Comparison of ENCODE assay signal across 14 cellular contexts in genomic region chr11:94780432-94780831, GRCh38. TPM values are rescaled to one million over a fixed set of nuclear protein-coding genes. Genes with fewer than 3 reads are reported as not detected.
DNase-seq lines count a peak whose midpoint lies in the region; ATAC-seq, FAIRE-seq and TF ChIP-seq lines count a peak whose summit lies in the region.
"Had no signal": no experiment of that assay in that cellular context is flagged by ENCODE, and none has a peak within 500 bp of the region (broad histone marks: within the 10 kb centered on the region; RNA-seq: fewer than 3 reads in every experiment).

No MANE protein-coding gene starts in this region.

- H3K27me3 ChIP-seq in keratinocyte (ENCODE audit: control insufficient read depth, extremely low read depth, insufficient read depth, low read length) (no peaks in the 10 kb centered on the region), thoracic aorta (replicated peaks; ENCODE audit: insufficient read depth) (no peaks in the 10 kb centered on the region)

- H3K27me3 Mint-ChIP-seq in activated naive CD4-positive, alpha-beta T cell treated with anti-CD3 and anti-CD28 coated beads, Interleukin-2, amount 50 U/mL, for 24 hours, result peaks cover 8% of the 10 kb centered on the region
- H3K27me3 Mint-ChIP-seq in activated CD8-positive, alpha-beta T cell treated with anti-CD3 and anti-CD28 coated beads for 36 hours, result peaks cover 3% of the 10 kb centered on the region
- peaks cover 3% of the 10 kb centered on the region for H3K27me3 Mint-ChIP-seq in activated T-helper 1 cell treated with anti-CD3 and anti-CD28 coated beads, Interleukin-12 subunit alpha, Interleukin-12 subunit beta, Interleukin-2, Interleukin-4 antibody, amounts not matched to agents 30 ng/mL and 10 ng/mL and 1 ng/mL, durations not matched to agents 14 hours and 24 hours and 36 hours (ENCODE audit: insufficient read depth)

- no peak overlapping the region for H3K9ac ChIP-seq in keratinocyte (ENCODE audit: control insufficient read depth, extremely low read depth, insufficient read depth, low read length)

- H3K9me3 ChIP-seq in keratinocyte (ENCODE audit: control insufficient read depth, low read depth, low read length), result no peaks in the 10 kb centered on the region
- no peaks in the 10 kb centered on the region for H3K9me3 ChIP-seq in thoracic aorta

- dilution Hi-C loops in keratinocyte (cut with MboI; ENCODE audit: extremely low pct_ligation_motif_present, low sequenced_read_pairs), result no loop called here

- H3K4me3 ChIP-seq in keratinocyte (ENCODE audit: control insufficient read depth in 2 of 3, extremely low read depth in 1 of 3, insufficient read depth in 2 of 3, low read depth in 1 of 3, low read length in 3 of 3), result peak overlapping the region in 2 of 3 experiments; percentile 6 to 21
- H3K4me3 ChIP-seq in thoracic aorta, result peak overlapping the region; percentile 51

- FAIRE-seq in keratinocyte (lab: Jason Lieb, UNC), result peak; percentile 52

- no peak overlapping the region for H3K27ac Mint-ChIP-seq in activated naive CD4-positive, alpha-beta T cell treated with anti-CD3 and anti-CD28 coated beads, Interleukin-2, amount 50 U/mL, for 24 hours
- peak overlapping the region in 1 of 2 donors; percentile 28 for H3K27ac Mint-ChIP-seq in activated naive CD4-positive, alpha-beta T cell treated with anti-CD3 and anti-CD28 coated beads, Interleukin-2, amount 50 U/mL, for 72 hours
- no peak overlapping the region for H3K27ac Mint-ChIP-seq in activated CD8-positive, alpha-beta T cell treated with anti-CD3 and anti-CD28 coated beads for 36 hours
- no peak overlapping the region for H3K27ac Mint-ChIP-seq in activated T-helper 1 cell treated with anti-CD3 and anti-CD28 coated beads, Interleukin-12 subunit alpha, Interleukin-12 subunit beta, Interleukin-2, Interleukin-4 antibody, amounts not matched to agents 30 ng/mL and 10 ng/mL and 1 ng/mL, durations not matched to agents 14 hours and 24 hours and 36 hours
- H3K27ac Mint-ChIP-seq: IgD-negative memory B cell had no signal

- peaks cover under 1 to 3% of the 10 kb centered on the region in 2 experiments for H3K36me3 ChIP-seq in keratinocyte (ENCODE audit: control insufficient read depth in 2 of 2, extremely low read depth in 1 of 2, insufficient read depth in 2 of 2, low read length in 2 of 2)
- no peaks in the 10 kb centered on the region for H3K36me3 ChIP-seq in thoracic aorta

- DNase-seq in activated naive CD4-positive, alpha-beta T cell treated with anti-CD3 and anti-CD28 coated beads, Interleukin-2, amount 50 U/mL, for 72 hours (ENCODE audit: low spot score in 2 of 2), result no peak
- no peak for DNase-seq in activated CD8-positive, alpha-beta T cell treated with anti-CD3 and anti-CD28 coated beads for 36 hours
- DNase-seq in keratinocyte (ENCODE audit: low read depth, low spot score) (no peak), thoracic aorta (ENCODE audit: low spot score) (no peak), NOMO-1 treated with DMSO at 0.1 percent for 48 hours (lab: John Stamatoyannopoulos, UW; ENCODE audit: unreplicated experiment) (no peak), RKO (ENCODE audit: low spot score) (no peak)
- no peak for DNase-seq in activated T-helper 1 cell treated with anti-CD3 and anti-CD28 coated beads, Interleukin-12 subunit alpha, Interleukin-12 subunit beta, Interleukin-2, Interleukin-4 antibody, amounts not matched to agents 30 ng/mL and 10 ng/mL and 1 ng/mL, durations not matched to agents 14 hours and 24 hours and 36 hours (ENCODE audit: low spot score)
- DNase-seq: activated gamma-delta T cell treated with Interleukin-2 at 50 U/mL for 16 hours, cortex of kidney, hypothalamus, NCI-H2081 had no signal

- no peaks in the 10 kb centered on the region for H3K9me3 Mint-ChIP-seq in activated naive CD4-positive, alpha-beta T cell treated with anti-CD3 and anti-CD28 coated beads, Interleukin-2, amount 50 U/mL, for 24 hours
- H3K9me3 Mint-ChIP-seq in activated naive CD4-positive, alpha-beta T cell treated with anti-CD3 and anti-CD28 coated beads, Interleukin-2, amount 50 U/mL, for 72 hours, result no peaks in the 10 kb centered on the region
- H3K9me3 Mint-ChIP-seq in activated CD8-positive, alpha-beta T cell treated with anti-CD3 and anti-CD28 coated beads for 36 hours, result no peaks in the 10 kb centered on the region
- H3K9me3 Mint-ChIP-seq in activated T-helper 1 cell treated with anti-CD3 and anti-CD28 coated beads, Interleukin-12 subunit alpha, Interleukin-12 subunit beta, Interleukin-2, Interleukin-4 antibody, amounts not matched to agents 30 ng/mL and 10 ng/mL and 1 ng/mL, durations not matched to agents 14 hours and 24 hours and 36 hours, result no peaks in the 10 kb centered on the region
- H3K9me3 Mint-ChIP-seq: IgD-negative memory B cell had no signal

- H3K4me1 ChIP-seq in keratinocyte (ENCODE audit: control insufficient read depth, extremely low read depth, insufficient read depth, low read length), result peaks cover 64% of the 10 kb centered on the region
- peaks cover 34 to 88% of the 10 kb centered on the region in 2 donors for H3K4me1 ChIP-seq in thoracic aorta (ENCODE audit: control insufficient read depth in 1 of 2, low read depth in 2 of 2)

- peaks cover 4% of the 10 kb centered on the region for H3K9me1 ChIP-seq in keratinocyte (ENCODE audit: control insufficient read depth, extremely low read depth, insufficient read depth, low read length)

- H3K27ac ChIP-seq in keratinocyte (ENCODE audit: control insufficient read depth, insufficient read depth, low read length) (peak overlapping the region; percentile 38), thoracic aorta (no peak overlapping the region)

- intact Hi-C loops in activated CD8-positive, alpha-beta T cell treated with anti-CD3 and anti-CD28 coated beads for 36 hours (cut with micrococcal nuclease), result no loop called here
- intact Hi-C loops in activated T-helper 1 cell treated with anti-CD3 and anti-CD28 coated beads, Interleukin-12 subunit alpha, Interleukin-12 subunit beta, Interleukin-2, Interleukin-4 antibody, amounts not matched to agents 30 ng/mL and 10 ng/mL and 1 ng/mL, durations not matched to agents 14 hours and 24 hours and 36 hours (cut with micrococcal nuclease), result no loop called here

- peak overlapping the region; percentile 61 for H3K4me2 ChIP-seq in keratinocyte (ENCODE audit: control insufficient read depth, extremely low read depth, insufficient read depth, low read depth, low read length)

- peaks cover 99% of the 10 kb centered on the region for H3K79me2 ChIP-seq in keratinocyte (ENCODE audit: control insufficient read depth, insufficient read depth, low read length)

- H3K4me3 Mint-ChIP-seq in activated naive CD4-positive, alpha-beta T cell treated with anti-CD3 and anti-CD28 coated beads, Interleukin-2, amount 50 U/mL, for 24 hours, result peak overlapping the region; percentile 8
- peak overlapping the region; percentile 3 for H3K4me3 Mint-ChIP-seq in activated CD8-positive, alpha-beta T cell treated with anti-CD3 and anti-CD28 coated beads for 36 hours
- no peak overlapping the region for H3K4me3 Mint-ChIP-seq in activated T-helper 1 cell treated with anti-CD3 and anti-CD28 coated beads, Interleukin-12 subunit alpha, Interleukin-12 subunit beta, Interleukin-2, Interleukin-4 antibody, amounts not matched to agents 30 ng/mL and 10 ng/mL and 1 ng/mL, durations not matched to agents 14 hours and 24 hours and 36 hours
- H3K4me3 Mint-ChIP-seq: IgD-negative memory B cell had no signal

- H4K20me1 ChIP-seq in keratinocyte (ENCODE audit: control insufficient read depth, extremely low read depth, insufficient read depth, low read length), result peaks cover 21% of the 10 kb centered on the region

- CTCF ChIA-PET in activated CD8-positive, alpha-beta T cell treated with anti-CD3 and anti-CD28 coated beads for 36 hours (lab: Charles Lee), result interaction anchor here (0.8 to 1.4 kb wide), 4 partner anchors 14 to 157 kb away, joined by 3 to 4 read pairs (median 3); no protein-coding TSS in a partner anchor

- ATAC-seq in activated naive CD4-positive, alpha-beta T cell treated with anti-CD3 and anti-CD28 coated beads, Interleukin-2, amount 50 U/mL, for 72 hours, result no peak
- ATAC-seq in activated CD8-positive, alpha-beta T cell treated with anti-CD3 and anti-CD28 coated beads for 36 hours, result no peak
- no peak for ATAC-seq in thoracic aorta (ENCODE audit: insufficient number of reproducible peaks, low FRiP score, low read depth)

- H3K36me3 Mint-ChIP-seq in activated naive CD4-positive, alpha-beta T cell treated with anti-CD3 and anti-CD28 coated beads, Interleukin-2, amount 50 U/mL, for 24 hours, result no peaks in the 10 kb centered on the region
- H3K36me3 Mint-ChIP-seq in activated naive CD4-positive, alpha-beta T cell treated with anti-CD3 and anti-CD28 coated beads, Interleukin-2, amount 50 U/mL, for 72 hours, result no peaks in the 10 kb centered on the region
- no peaks in the 10 kb centered on the region for H3K36me3 Mint-ChIP-seq in activated CD8-positive, alpha-beta T cell treated with anti-CD3 and anti-CD28 coated beads for 36 hours (ENCODE audit: low read depth)
- no peaks in the 10 kb centered on the region for H3K36me3 Mint-ChIP-seq in activated T-helper 1 cell treated with anti-CD3 and anti-CD28 coated beads, Interleukin-12 subunit alpha, Interleukin-12 subunit beta, Interleukin-2, Interleukin-4 antibody, amounts not matched to agents 30 ng/mL and 10 ng/mL and 1 ng/mL, durations not matched to agents 14 hours and 24 hours and 36 hours (ENCODE audit: low read depth)
- H3K36me3 Mint-ChIP-seq: IgD-negative memory B cell had no signal

- peaks cover 10% of the 10 kb centered on the region for H3K4me1 Mint-ChIP-seq in activated naive CD4-positive, alpha-beta T cell treated with anti-CD3 and anti-CD28 coated beads, Interleukin-2, amount 50 U/mL, for 24 hours
- peaks cover 9% of the 10 kb centered on the region for H3K4me1 Mint-ChIP-seq in activated CD8-positive, alpha-beta T cell treated with anti-CD3 and anti-CD28 coated beads for 36 hours (ENCODE audit: low read depth)
- peaks cover 17% of the 10 kb centered on the region for H3K4me1 Mint-ChIP-seq in activated T-helper 1 cell treated with anti-CD3 and anti-CD28 coated beads, Interleukin-12 subunit alpha, Interleukin-12 subunit beta, Interleukin-2, Interleukin-4 antibody, amounts not matched to agents 30 ng/mL and 10 ng/mL and 1 ng/mL, durations not matched to agents 14 hours and 24 hours and 36 hours (ENCODE audit: low read depth)

- TF ChIP-seq CTCF in activated CD8-positive, alpha-beta T cell treated with anti-CD3 and anti-CD28 coated beads for 36 hours (IDR thresholded peaks at IDR 0.05), result no peak
- no peak for TF ChIP-seq CTCF in keratinocyte (optimal IDR thresholded peaks at IDR 0.05 in 1 of 3, IDR thresholded peaks at IDR 0.05 in 1 of 3, conservative IDR thresholded peaks at IDR 0.05 in 1 of 3; ENCODE audit: extremely low read depth in 1 of 3, insufficient read depth in 2 of 3, low read length in 3 of 3)
- TF ChIP-seq CTCF in thoracic aorta (IDR thresholded peaks at IDR 0.05), result no peak

- no peak overlapping the region for H2AFZ ChIP-seq in keratinocyte (ENCODE audit: control insufficient read depth, low read length)

- POLR2A ChIA-PET in activated CD8-positive, alpha-beta T cell treated with anti-CD3 and anti-CD28 coated beads for 36 hours (lab: Charles Lee), result no interaction called here

RNA-seq across cellular contexts. Expression of gene AMOTL1, which starts 12.3 kb away (rescaled TPM):
- 1 to 10 TPM in 1 of 2 donors, under 1 TPM in 1; 0.25 to 1.2 TPM for total RNA-seq in activated naive CD4-positive, alpha-beta T cell treated with anti-CD3 and anti-CD28 coated beads, Interleukin-2, amount 50 U/mL, for 72 hours
- 1 to 10 TPM; 1.5 to 1.7 TPM for total RNA-seq in activated CD8-positive, alpha-beta T cell treated with anti-CD3 and anti-CD28 coated beads for 36 hours
- 62.4 to 110 TPM (median 86.5 TPM) in 3 replicates for polyA plus RNA-seq in keratinocyte
- polyA plus RNA-seq in keratinocyte (2011; ENCODE audit: low read depth), result 28.9 TPM
- polyA plus RNA-seq in keratinocyte (2011; cell fraction: cytosol; rRNA removed), result 58.9 and 89.6 TPM in 2 replicates
- 149 and 163 TPM in 2 replicates for polyA plus RNA-seq in keratinocyte (2011; cell fraction: nucleus; rRNA removed)
- polyA plus RNA-seq in keratinocyte (2012; ENCODE audit: low replicate concordance), result 31.6 and 98.4 TPM in 2 replicates
- polyA minus RNA-seq in keratinocyte, result 140 to 193 TPM (median 155 TPM) in 3 replicates
- 103 TPM for polyA minus RNA-seq in keratinocyte (2011; cell fraction: cytosol; rRNA and poly(A)+ RNA removed)
- polyA minus RNA-seq in keratinocyte (2011; cell fraction: nucleus; rRNA and poly(A)+ RNA removed), result 195 and 328 TPM in 2 replicates
- 10 to 100 TPM; 64.2 to 89.5 TPM for total RNA-seq in thoracic aorta
- 4.4 and 4.9 TPM in 2 replicates for total RNA-seq in activated T-helper 1 cell treated with anti-CD3 and anti-CD28 coated beads, Interleukin-12 subunit alpha, Interleukin-12 subunit beta, Interleukin-2, Interleukin-4 antibody, amounts not matched to agents 30 ng/mL and 10 ng/mL and 1 ng/mL, durations not matched to agents 14 hours and 24 hours and 36 hours
- total RNA-seq: OCI-LY7 had no signal
- polyA plus RNA-seq: IgD-negative memory B cell had no signal

Comparison
In these comparisons a context has a peak if more than half of its experiments do, and no peak if none do; other contexts are left out.
1. RNA of gene AMOTL1, which starts 12.3 kb away (total RNA-seq): 64.2 to 89.5 TPM in thoracic aorta; 4.4 to 4.9 TPM in activated T-helper 1 cell treated with anti-CD3 and anti-CD28 coated beads, Interleukin-12 subunit alpha, Interleukin-12 subunit beta, Interleukin-2, Interleukin-4 antibody, amounts not matched to agents 30 ng/mL and 10 ng/mL and 1 ng/mL, durations not matched to agents 14 hours and 24 hours and 36 hours, 1.5 to 1.7 TPM in activated CD8-positive, alpha-beta T cell treated with anti-CD3 and anti-CD28 coated beads for 36 hours and 0.25 to 1.2 TPM in activated naive CD4-positive, alpha-beta T cell treated with anti-CD3 and anti-CD28 coated beads, Interleukin-2, amount 50 U/mL, for 72 hours; every median in the first group is over 10 times any median in the second.